In the genomic region with DNA sequence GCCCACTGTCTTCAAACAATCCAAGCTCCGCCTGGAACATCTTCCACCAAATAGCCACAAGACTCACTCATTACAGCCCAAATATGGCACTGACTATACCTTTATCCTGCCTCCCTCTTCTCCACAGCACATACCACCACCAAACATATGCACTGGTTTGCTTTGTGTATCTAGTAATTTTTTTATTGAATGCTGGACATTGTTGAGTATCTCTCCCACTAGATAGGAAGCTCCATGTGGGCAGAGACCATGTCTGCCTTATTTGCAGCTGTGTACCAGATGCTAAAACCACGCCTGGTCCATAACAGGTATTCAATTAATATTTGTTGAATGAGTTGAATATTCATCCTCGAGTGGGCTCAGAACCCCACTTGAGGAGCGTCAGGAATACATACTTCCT, we compare ENCODE assay signal across 26 cellular contexts.
"Had no signal": no experiment of that assay in that cellular context is flagged by ENCODE, and none has a peak within 500 bp of the region (broad histone marks: within the 10 kb centered on the region; RNA-seq: fewer than 3 reads in every experiment).

No MANE protein-coding gene starts in this region.

- H3K9me3 ChIP-seq: colonic mucosa, gastrocnemius medialis, left lung, lower lobe of right lung had no signal

- H3K36me3 ChIP-seq: colonic mucosa, esophagus squamous epithelium, gastrocnemius medialis, heart right ventricle, left lung, lower lobe of right lung had no signal

- FAIRE-seq: endometrium, islet of Langerhans, keratinocyte had no signal

- H3K4me1 ChIP-seq: colonic mucosa, esophagus squamous epithelium, gastrocnemius medialis, heart right ventricle, left lung, lower lobe of right lung had no signal

- ATAC-seq: effector memory CD8-positive, alpha-beta T cell; esophagus mucosa; gastrocnemius medialis; heart right ventricle; left cardiac atrium; left lung; left ventricle myocardium superior; lower lobe of right lung; naive thymus-derived CD4-positive, alpha-beta T cell had no signal

- H3K4me3 ChIP-seq: colonic mucosa, esophagus squamous epithelium, gastrocnemius medialis, heart right ventricle, left lung, lower lobe of right lung had no signal

- DNase-seq: colonic mucosa; cortex of kidney; effector CD8-positive, alpha-beta T cell; effector memory CD8-positive, alpha-beta T cell; endodermal cell; erythroblast; esophagus squamous epithelium; foreskin fibroblast; foreskin melanocyte; gastrocnemius medialis; glutamatergic neuron; head of caudate nucleus; heart right ventricle; hippocampal formation; left cardiac atrium; left lung; left ventricle myocardium superior; lower lobe of right lung; mesendoderm; midbrain; naive thymus-derived CD4-positive, alpha-beta T cell had no signal

- H3K27ac ChIP-seq: colonic mucosa, epithelial cell of prostate, esophagus squamous epithelium, gastrocnemius medialis, heart right ventricle, left lung, lower lobe of right lung had no signal

- H3K27me3 ChIP-seq: colonic mucosa, heart right ventricle, left lung had no signal
